ENCODE assay signal across 8 cellular contexts in the genomic region with DNA sequence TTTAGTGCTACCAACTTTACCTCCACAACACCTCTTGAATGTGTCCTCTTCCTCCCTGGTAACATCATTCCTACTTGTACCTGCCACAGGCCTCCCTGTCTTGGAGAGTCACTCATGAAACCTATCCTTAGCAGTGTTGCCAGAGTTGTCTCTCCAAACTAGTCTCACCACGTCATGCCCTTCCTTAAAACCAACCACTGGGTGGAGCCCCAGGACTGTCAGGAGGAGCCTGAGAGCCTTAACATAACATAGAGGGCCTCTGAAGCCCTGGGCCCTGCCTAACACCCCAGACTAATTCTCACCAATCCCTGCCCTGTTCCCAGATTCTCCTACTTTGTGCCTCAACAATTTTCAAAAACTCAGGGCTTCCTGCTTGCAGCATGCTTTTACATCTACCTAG.
A peak's percentile ranks its signal among the peaks of the same experiment; 100 is the strongest.
DNase-seq lines count a peak whose midpoint lies in the region; ATAC-seq and TF ChIP-seq lines count a peak whose summit lies in the region.

No MANE protein-coding gene starts in this region.

- CTCF ChIA-PET in activated naive CD4-positive, alpha-beta T cell treated with anti-CD3 and anti-CD28 coated beads, Interleukin-2, amount 10 ng/mL, durations not matched to agents 7 days and 5 days (lab: Charles Lee) = no interaction called here
- CTCF ChIA-PET in RWPE1 (lab: Yijun Ruan, JAX) = no interaction called here

- peak; percentile 37 for TF ChIP-seq CTCF in RWPE1 (conservative IDR thresholded peaks at IDR 0.05; ENCODE audit: low read depth)

- H3K4me1 Mint-ChIP-seq in activated naive CD4-positive, alpha-beta T cell treated with anti-CD3 and anti-CD28 coated beads, Interleukin-2, amount 10 ng/mL, durations not matched to agents 7 days and 5 days = no peaks in the 10 kb centered on the region

- no peak overlapping the region for H3K4me3 ChIP-seq in mesenchymal stem cell (ENCODE audit: insufficient read depth in 1 of 2, low read depth in 1 of 2, low read length in 2 of 2)

- no peak overlapping the region for H2BK5ac ChIP-seq in mesenchymal stem cell (ENCODE audit: low read depth, low read length, poor library complexity, severe bottlenecking)

- H3K9ac ChIP-seq in mesenchymal stem cell (ENCODE audit: low read length) = no peak overlapping the region

- H4K91ac ChIP-seq in mesenchymal stem cell (ENCODE audit: low read length) = no peak overlapping the region

- no peak overlapping the region for H2AK5ac ChIP-seq in mesenchymal stem cell (ENCODE audit: low read length, severe bottlenecking)

- no peak overlapping the region for H2BK15ac ChIP-seq in mesenchymal stem cell (ENCODE audit: low read depth, poor library complexity, severe bottlenecking)

- no peak for ATAC-seq in HG02973 (IDR thresholded peaks at IDR 0.05; ENCODE audit: unreplicated experiment)
- no peak for ATAC-seq in GM19328 (IDR thresholded peaks at IDR 0.05; ENCODE audit: unreplicated experiment)

- H3K27me3 Mint-ChIP-seq in activated naive CD4-positive, alpha-beta T cell treated with anti-CD3 and anti-CD28 coated beads, Interleukin-2, amount 10 ng/mL, durations not matched to agents 7 days and 5 days = peaks cover 25% of the 10 kb centered on the region

- H3K14ac ChIP-seq in mesenchymal stem cell (ENCODE audit: low read length in 2 of 2) = no peak overlapping the region

- H3K4me1 ChIP-seq in mesenchymal stem cell (ENCODE audit: control insufficient read depth, insufficient read depth, low read depth, low read length) = peaks cover 3% of the 10 kb centered on the region

- H4K8ac ChIP-seq in mesenchymal stem cell (ENCODE audit: low read length) = no peak overlapping the region

- no peak overlapping the region for H3K4me2 ChIP-seq in mesenchymal stem cell (ENCODE audit: low read length, poor library complexity, severe bottlenecking)

- no peak overlapping the region for H3K23ac ChIP-seq in mesenchymal stem cell (ENCODE audit: low read length in 2 of 2)

- H3K36me3 ChIP-seq in mesenchymal stem cell (ENCODE audit: control insufficient read depth in 1 of 2, insufficient read depth in 2 of 2, low read depth in 1 of 2, low read length in 2 of 2) = no peaks in the 10 kb centered on the region

- H3K27ac ChIP-seq in RWPE1 (no peak overlapping the region), mesenchymal stem cell (ENCODE audit: low read length, poor library complexity, severe bottlenecking) (no peak overlapping the region)

- H2BK120ac ChIP-seq in mesenchymal stem cell (ENCODE audit: low read depth, low read length) = no peak overlapping the region

- H3K27ac Mint-ChIP-seq in activated naive CD4-positive, alpha-beta T cell treated with anti-CD3 and anti-CD28 coated beads, Interleukin-2, amount 10 ng/mL, durations not matched to agents 7 days and 5 days = no peak overlapping the region

- no peaks in the 10 kb centered on the region for H3K79me1 ChIP-seq in mesenchymal stem cell (replicated peaks; ENCODE audit: low read length, poor library complexity, severe bottlenecking)

- peaks cover 7 to 14% of the 10 kb centered on the region in 2 experiments for H3K27me3 ChIP-seq in mesenchymal stem cell (ENCODE audit: control insufficient read depth in 1 of 2, insufficient read depth in 1 of 2, low read length in 2 of 2)

- H2AFZ ChIP-seq in mesenchymal stem cell (ENCODE audit: low read depth, low read length) = no peak overlapping the region

- no peak overlapping the region for H3K4ac ChIP-seq in mesenchymal stem cell (ENCODE audit: low read depth in 1 of 2, low read length in 2 of 2)

- H3K9me3 ChIP-seq in mesenchymal stem cell (ENCODE audit: control insufficient read depth, low read length) = no peaks in the 10 kb centered on the region

- no peaks in the 10 kb centered on the region for H3K36me3 Mint-ChIP-seq in activated naive CD4-positive, alpha-beta T cell treated with anti-CD3 and anti-CD28 coated beads, Interleukin-2, amount 10 ng/mL, durations not matched to agents 7 days and 5 days

- DNase-seq in activated naive CD4-positive, alpha-beta T cell treated with anti-CD3 and anti-CD28 coated beads, Interleukin-2, amount 10 ng/mL, durations not matched to agents 7 days and 5 days = peak; percentile 25
- no peak for DNase-seq in activated naive CD4-positive, alpha-beta T cell treated with anti-CD3 and anti-CD28 coated beads, Interleukin-2, amount 50 U/mL, for 16 hours
- DNase-seq in LHCN-M2 (ENCODE audit: low read depth) (peak; percentile 69), RWPE1 (ENCODE audit: low spot score) (peak; percentile 48), dermis microvascular lymphatic vessel endothelial cell (ENCODE audit: low read depth in 2 of 2) (peak; percentile 41 to 75), mesenchymal stem cell (peak; percentile 56)

- H2BK12ac ChIP-seq in mesenchymal stem cell (ENCODE audit: low read length in 2 of 2) = no peak overlapping the region

- H3K18ac ChIP-seq in mesenchymal stem cell (ENCODE audit: low read depth in 1 of 2, low read length in 2 of 2) = no peak overlapping the region

- 0% methylated on average over 1 of the region's 1 CpG for WGBS in mesenchymal stem cell

- H3K4me3 Mint-ChIP-seq in activated naive CD4-positive, alpha-beta T cell treated with anti-CD3 and anti-CD28 coated beads, Interleukin-2, amount 10 ng/mL, durations not matched to agents 7 days and 5 days = no peak overlapping the region

- no peaks in the 10 kb centered on the region for H3K9me3 Mint-ChIP-seq in activated naive CD4-positive, alpha-beta T cell treated with anti-CD3 and anti-CD28 coated beads, Interleukin-2, amount 10 ng/mL, durations not matched to agents 7 days and 5 days

- POLR2A ChIA-PET in RWPE1 (lab: Yijun Ruan, JAX; ENCODE audit: low non-redundant PET) = no interaction called here
